36 cellular contexts compared by ENCODE assay signal in genomic region chr16:56969769-56970168, GRCh38. TPM values are rescaled to one million over a fixed set of nuclear protein-coding genes. Genes with fewer than 3 reads are reported as not detected.
"Had no signal": no experiment of that assay in that cellular context is flagged by ENCODE, and none has a peak within 500 bp of the region (broad histone marks: within the 10 kb centered on the region; RNA-seq: fewer than 3 reads in every experiment).

No MANE protein-coding gene starts in this region.

- H3K36me3 ChIP-seq: brain microvascular endothelial cell, esophagus muscularis mucosa, gastrocnemius medialis, heart right ventricle, WERI-Rb-1 had no signal

- H3K27me3 Mint-ChIP-seq: activated CD4-positive, alpha-beta memory T cell treated with anti-CD3 and anti-CD28 coated beads, Interleukin-2, amount 10 ng/mL, durations not matched to agents 7 days and 5 days; activated CD4-positive, alpha-beta T cell treated with anti-CD3 and anti-CD28 coated beads for 36 hours; activated CD4-positive, alpha-beta T cell treated with anti-CD3 and anti-CD28 coated beads, Interleukin-2, amount 10 ng/mL, durations not matched to agents 24 days and 14 days; activated naive CD8-positive, alpha-beta T cell; activated T-cell treated with anti-CD3 and anti-CD28 coated beads, Interleukin-2, amount 50 U/mL, for 24 hours; central memory CD8-positive, alpha-beta T cell; T-cell had no signal

- ATAC-seq: activated CD4-positive, alpha-beta T cell treated with anti-CD3 and anti-CD28 coated beads for 36 hours; activated T-cell treated with anti-CD3 and anti-CD28 coated beads, Interleukin-2, amount 50 U/mL, for 72 hours; effector memory CD8-positive, alpha-beta T cell; foreskin keratinocyte; gastrocnemius medialis; heart right ventricle; T-cell had no signal

- H3K27ac Mint-ChIP-seq: activated CD4-positive, alpha-beta memory T cell treated with anti-CD3 and anti-CD28 coated beads, Interleukin-2, amount 10 ng/mL, durations not matched to agents 7 days and 5 days; activated CD4-positive, alpha-beta T cell treated with anti-CD3 and anti-CD28 coated beads for 36 hours; activated CD4-positive, alpha-beta T cell treated with anti-CD3 and anti-CD28 coated beads, Interleukin-2, amount 10 ng/mL, durations not matched to agents 24 days and 14 days; activated naive CD4-positive, alpha-beta T cell treated with anti-CD3 and anti-CD28 coated beads, Interleukin-2, amount 10 ng/mL, durations not matched to agents 7 days and 5 days; activated naive CD8-positive, alpha-beta T cell; activated T-cell treated with anti-CD3 and anti-CD28 coated beads, Interleukin-2, amount 50 U/mL, for 24 hours; activated T-cell treated with anti-CD3 and anti-CD28 coated beads, Interleukin-2, amount 50 U/mL, for 72 hours; T-cell; T-helper 1 cell treated with Interleukin-12 subunit alpha and Interleukin-12 subunit beta and Interleukin-4 antibody, amounts not matched to agents 30 μg/mL and 1 μg/mL, for 36 hours; T-helper 2 cell treated with Interferon-gamma antibody and Interleukin-4, amounts not matched to agents 5 μg/mL and 100 μg/mL, for 36 hours had no signal

- H3K9me3 Mint-ChIP-seq: activated CD4-positive, alpha-beta memory T cell treated with anti-CD3 and anti-CD28 coated beads, Interleukin-2, amount 10 ng/mL, durations not matched to agents 7 days and 5 days; activated CD4-positive, alpha-beta T cell treated with anti-CD3 and anti-CD28 coated beads, Interleukin-2, amount 10 ng/mL, durations not matched to agents 24 days and 14 days; activated naive CD4-positive, alpha-beta T cell treated with anti-CD3 and anti-CD28 coated beads, Interleukin-2, amount 10 ng/mL, durations not matched to agents 7 days and 5 days; activated T-cell treated with anti-CD3 and anti-CD28 coated beads, Interleukin-2, amount 50 U/mL, for 24 hours; activated T-cell treated with anti-CD3 and anti-CD28 coated beads, Interleukin-2, amount 50 U/mL, for 72 hours; central memory CD8-positive, alpha-beta T cell; effector memory CD8-positive, alpha-beta T cell; T-cell; T-helper 1 cell treated with Interleukin-12 subunit alpha and Interleukin-12 subunit beta and Interleukin-4 antibody, amounts not matched to agents 30 μg/mL and 1 μg/mL, for 36 hours; T-helper 2 cell treated with Interferon-gamma antibody and Interleukin-4, amounts not matched to agents 5 μg/mL and 100 μg/mL, for 36 hours had no signal

- DNase-seq: activated CD4-positive, alpha-beta memory T cell treated with anti-CD3 and anti-CD28 coated beads, Interleukin-2, amount 10 ng/mL, durations not matched to agents 7 days and 5 days; activated CD4-positive, alpha-beta T cell treated with anti-CD3 and anti-CD28 coated beads for 36 hours; activated CD4-positive, alpha-beta T cell treated with anti-CD3 and anti-CD28 coated beads, Interleukin-2, amount 10 ng/mL, durations not matched to agents 24 days and 14 days; activated CD4-positive, alpha-beta T cell treated with anti-CD3 and anti-CD28 coated beads, Interleukin-2, amount 50 U/mL, for 4 hours; activated CD4-positive, CD25-positive, alpha-beta regulatory T cell; activated CD4-positive, CD25-positive, alpha-beta regulatory T cell treated with anti-CD3 and anti-CD28 coated beads, Interleukin-2, amount 50 U/mL, for 72 hours; activated CD8-positive, alpha-beta memory T cell treated with anti-CD3 and anti-CD28 coated beads, Interleukin-2, amount 50 U/mL, for 48 hours; activated gamma-delta T cell; activated naive CD4-positive, alpha-beta T cell; activated naive CD4-positive, alpha-beta T cell treated with anti-CD3 and anti-CD28 coated beads, Interleukin-2, amount 10 ng/mL, durations not matched to agents 7 days and 5 days; activated T-cell treated with anti-CD3 and anti-CD28 coated beads for 4 hours; activated T-cell treated with anti-CD3 and anti-CD28 coated beads, Interleukin-2, amount 50 U/mL, for 24 hours; activated T-cell treated with anti-CD3 and anti-CD28 coated beads, Interleukin-2, amount 50 U/mL, for 72 hours; amniotic stem cell; anterior cingulate cortex; brain microvascular endothelial cell; cortex of kidney; dermis blood vessel endothelial cell; effector CD4-positive, alpha-beta T cell; effector memory CD8-positive, alpha-beta T cell; erythroblast; foreskin keratinocyte; gastrocnemius medialis; heart right ventricle; T-cell; T1000; WERI-Rb-1 had no signal

- H3K4me3 ChIP-seq: esophagus muscularis mucosa, gastrocnemius medialis, heart right ventricle had no signal

- H3K9me3 ChIP-seq: esophagus muscularis mucosa, gastrocnemius medialis, heart right ventricle had no signal

- H3K27ac ChIP-seq: brain microvascular endothelial cell, esophagus muscularis mucosa, foreskin keratinocyte, gastrocnemius medialis, heart right ventricle, WERI-Rb-1 had no signal

- H3K27me3 ChIP-seq: brain microvascular endothelial cell, esophagus muscularis mucosa, gastrocnemius medialis, heart right ventricle had no signal

- H3K4me3 Mint-ChIP-seq: activated CD4-positive, alpha-beta memory T cell treated with anti-CD3 and anti-CD28 coated beads, Interleukin-2, amount 10 ng/mL, durations not matched to agents 7 days and 5 days; activated CD4-positive, alpha-beta T cell treated with anti-CD3 and anti-CD28 coated beads for 36 hours; activated CD4-positive, alpha-beta T cell treated with anti-CD3 and anti-CD28 coated beads, Interleukin-2, amount 10 ng/mL, durations not matched to agents 24 days and 14 days; activated naive CD4-positive, alpha-beta T cell treated with anti-CD3 and anti-CD28 coated beads, Interleukin-2, amount 10 ng/mL, durations not matched to agents 7 days and 5 days; activated naive CD8-positive, alpha-beta T cell; activated T-cell treated with anti-CD3 and anti-CD28 coated beads, Interleukin-2, amount 50 U/mL, for 24 hours; activated T-cell treated with anti-CD3 and anti-CD28 coated beads, Interleukin-2, amount 50 U/mL, for 72 hours; central memory CD8-positive, alpha-beta T cell; effector memory CD8-positive, alpha-beta T cell; T-cell; T-helper 1 cell treated with Interleukin-12 subunit alpha and Interleukin-12 subunit beta and Interleukin-4 antibody, amounts not matched to agents 30 μg/mL and 1 μg/mL, for 36 hours; T-helper 2 cell treated with Interferon-gamma antibody and Interleukin-4, amounts not matched to agents 5 μg/mL and 100 μg/mL, for 36 hours had no signal

- FAIRE-seq: astrocyte, colon had no signal

- H3K4me1 ChIP-seq: foreskin keratinocyte, gastrocnemius medialis had no signal

- H3K36me3 Mint-ChIP-seq: activated naive CD4-positive, alpha-beta T cell treated with anti-CD3 and anti-CD28 coated beads, Interleukin-2, amount 10 ng/mL, durations not matched to agents 7 days and 5 days; activated naive CD8-positive, alpha-beta T cell; T-cell had no signal

RNA-seq across cellular contexts. Expression of gene CETP, which starts 8.0 kb away (rescaled TPM):
- total RNA-seq: activated CD4-positive, alpha-beta memory T cell treated with anti-CD3 and anti-CD28 coated beads, Interleukin-2, amount 10 ng/mL, durations not matched to agents 7 days and 5 days; activated CD4-positive, alpha-beta T cell treated with anti-CD3 and anti-CD28 coated beads, Interleukin-2, amount 10 ng/mL, durations not matched to agents 24 days and 14 days; astrocyte; bronchial epithelial cell; cardiac septum; foreskin keratinocyte; gastrocnemius medialis had no signal
- polyA plus RNA-seq: foreskin keratinocyte had no signal
